Comparison of ENCODE assay signal across 17 cellular contexts in genomic region chr3:175312766-175313165, GRCh38.
DNase-seq lines count a peak whose midpoint lies in the region; ATAC-seq and FAIRE-seq lines count a peak whose summit lies in the region.
"Had no signal": no experiment of that assay in that cellular context is flagged by ENCODE, and none has a peak within 500 bp of the region (broad histone marks: within the 10 kb centered on the region; RNA-seq: fewer than 3 reads in every experiment).

No MANE protein-coding gene starts in this region.

- no peaks in the 10 kb centered on the region for H3K9me3 Mint-ChIP-seq in activated naive CD4-positive, alpha-beta T cell treated with anti-CD3 and anti-CD28 coated beads for 36 hours
- H3K9me3 Mint-ChIP-seq: CD8-positive, alpha-beta T cell; H9 had no signal

- no peaks in the 10 kb centered on the region for H3K79me1 ChIP-seq in neuronal stem cell (ENCODE audit: low read depth, low read length)

- H3K4me3 ChIP-seq in SK-N-MC (peak overlapping the region; percentile 65; the same call in 1 of the 2 replicates), neuronal stem cell (ENCODE audit: low read length in 2 of 2) (no peak overlapping the region)
- H3K4me3 ChIP-seq: A549, BLaER1, GM12878 had no signal

- no peaks in the 10 kb centered on the region for H3K27me3 ChIP-seq in neuronal stem cell (ENCODE audit: control insufficient read depth in 3 of 3, insufficient read depth in 3 of 3, low read depth in 1 of 3, low read length in 3 of 3)
- H3K27me3 ChIP-seq: BLaER1 had no signal

- H3K23ac ChIP-seq in neuronal stem cell (ENCODE audit: low read depth, low read length, poor library complexity) = no peak overlapping the region

- FAIRE-seq in endometrium (lab: Jason Lieb, UNC) = peak; percentile 23
- FAIRE-seq: A549, GM12878, H1 had no signal

- peaks cover 3% of the 10 kb centered on the region for H3K4me1 Mint-ChIP-seq in activated naive CD4-positive, alpha-beta T cell treated with anti-CD3 and anti-CD28 coated beads for 36 hours (ENCODE audit: low read depth)
- H3K4me1 Mint-ChIP-seq: H9 had no signal

- no peaks in the 10 kb centered on the region for H3K36me3 Mint-ChIP-seq in activated naive CD4-positive, alpha-beta T cell treated with anti-CD3 and anti-CD28 coated beads for 36 hours (ENCODE audit: low read depth)
- H3K36me3 Mint-ChIP-seq: CD8-positive, alpha-beta T cell had no signal

- H3K27ac Mint-ChIP-seq in activated naive CD4-positive, alpha-beta T cell treated with anti-CD3 and anti-CD28 coated beads for 36 hours = no peak overlapping the region
- H3K27ac Mint-ChIP-seq: CD8-positive, alpha-beta T cell; H9 had no signal

- H2BK15ac ChIP-seq in neuronal stem cell (ENCODE audit: low read length) = no peak overlapping the region

- peak; percentile 27 for DNase-seq in EH (ENCODE audit: low read depth)
- no peak for DNase-seq in SK-N-MC (ENCODE audit: low read depth, low spot score)
- DNase-seq in renal cortical epithelial cell (ENCODE audit: low read depth) = peak; percentile 11
- DNase-seq in activated T-cell treated with anti-CD3 and anti-CD28 coated beads, Interleukin-2, amount 50 U/mL, for 48 hours = no peak
- no peak for DNase-seq in activated naive CD4-positive, alpha-beta T cell treated with anti-CD3 and anti-CD28 coated beads for 36 hours
- DNase-seq in neuronal stem cell (ENCODE audit: low spot score) = no peak
- DNase-seq: Calu3; CD8-positive, alpha-beta T cell; DMS79 treated with DMSO at 0.1 percent for 48 hours; EL; H9 had no signal

- H3K27me3 Mint-ChIP-seq in activated naive CD4-positive, alpha-beta T cell treated with anti-CD3 and anti-CD28 coated beads for 36 hours (ENCODE audit: low read depth) = no peaks in the 10 kb centered on the region

- no peak overlapping the region for H2BK5ac ChIP-seq in neuronal stem cell (ENCODE audit: low read length)

- H4K91ac ChIP-seq in neuronal stem cell (ENCODE audit: low read depth, low read length, poor library complexity) = no peak overlapping the region

- no peaks in the 10 kb centered on the region for H3K36me3 ChIP-seq in SK-N-MC (ENCODE audit: insufficient read depth, low read length)
- no peaks in the 10 kb centered on the region for H3K36me3 ChIP-seq in neuronal stem cell (replicated peaks in 1 of 2; ENCODE audit: control insufficient read depth in 2 of 2, insufficient read depth in 2 of 2, low read length in 2 of 2)
- H3K36me3 ChIP-seq: BLaER1 had no signal

- no peak overlapping the region for H2BK12ac ChIP-seq in neuronal stem cell (ENCODE audit: low read length)

- intact Hi-C loops in activated naive CD4-positive, alpha-beta T cell treated with anti-CD3 and anti-CD28 coated beads for 36 hours (cut with micrococcal nuclease) = no loop called here

- H3K14ac ChIP-seq in neuronal stem cell (ENCODE audit: low read length) = no peak overlapping the region

- no peak for ATAC-seq in HG03139 (IDR thresholded peaks at IDR 0.05; ENCODE audit: unreplicated experiment)
- ATAC-seq: A549; CD8-positive, alpha-beta T cell; GM12878 had no signal

- WGBS in neuronal stem cell (ENCODE audit: extremely low coverage in 2 of 2, insufficient read length in 2 of 2, insufficient replicate concordance in 1 of 2), 2 donors = no CpG with 5 or more reads among the region's 3 CpGs

- no peak overlapping the region for H4K8ac ChIP-seq in neuronal stem cell (ENCODE audit: low read depth, low read length)

- H3K4me2 ChIP-seq in neuronal stem cell (ENCODE audit: insufficient read depth, low read length, poor library complexity, severe bottlenecking) = no peak overlapping the region
- H3K4me2 ChIP-seq: A549, BLaER1 had no signal

- H3K27ac ChIP-seq in SK-N-MC (peak overlapping the region; percentile 98), neuronal stem cell (replicated peaks; ENCODE audit: low read length) (no peak overlapping the region)
- H3K27ac ChIP-seq: A549, BLaER1 had no signal

- no peak overlapping the region for H3K4me3 Mint-ChIP-seq in activated naive CD4-positive, alpha-beta T cell treated with anti-CD3 and anti-CD28 coated beads for 36 hours
- H3K4me3 Mint-ChIP-seq: CD8-positive, alpha-beta T cell; H9 had no signal

- H2BK120ac ChIP-seq in neuronal stem cell (ENCODE audit: low read depth, low read length) = no peak overlapping the region

- no peaks in the 10 kb centered on the region for H3K4me1 ChIP-seq in neuronal stem cell (ENCODE audit: control insufficient read depth in 2 of 2, insufficient read depth in 1 of 2, low read depth in 1 of 2, low read length in 2 of 2)
- H3K4me1 ChIP-seq: BLaER1 had no signal

- H2AK5ac ChIP-seq in neuronal stem cell (ENCODE audit: low read depth, low read length) = no peak overlapping the region

- H3K4ac ChIP-seq in neuronal stem cell (ENCODE audit: low read length) = no peak overlapping the region

- H3K9ac ChIP-seq in SK-N-MC (ENCODE audit: insufficient read length) = peak overlapping the region; percentile 60
- no peak overlapping the region for H3K9ac ChIP-seq in neuronal stem cell (ENCODE audit: low read depth, low read length, poor library complexity)
- H3K9ac ChIP-seq: BLaER1 had no signal

- no peak overlapping the region for H2AFZ ChIP-seq in neuronal stem cell (ENCODE audit: low read length)

- CTCF ChIA-PET in activated naive CD4-positive, alpha-beta T cell treated with anti-CD3 and anti-CD28 coated beads for 36 hours (lab: Charles Lee) = no interaction called here

- H3K18ac ChIP-seq in neuronal stem cell (ENCODE audit: low read length) = no peak overlapping the region

- H3K9me3 ChIP-seq in SK-N-MC (ENCODE audit: low read depth, low read length) = no peaks in the 10 kb centered on the region
- no peaks in the 10 kb centered on the region for H3K9me3 ChIP-seq in neuronal stem cell (replicated peaks in 1 of 2; ENCODE audit: control insufficient read depth in 2 of 2, insufficient read depth in 1 of 2, low read depth in 1 of 2, low read length in 2 of 2)
- H3K9me3 ChIP-seq: A549, BLaER1 had no signal

Comparison
In these comparisons a context has a peak if more than half of its experiments do, and no peak if none do; other contexts are left out.
1. DNase-seq: peak in EH (single experiment) and renal cortical epithelial cell (single experiment); none in SK-N-MC (single experiment), activated T-cell treated with anti-CD3 and anti-CD28 coated beads, Interleukin-2, amount 50 U/mL, for 48 hours (0 of 2), activated naive CD4-positive, alpha-beta T cell treated with anti-CD3 and anti-CD28 coated beads for 36 hours (single experiment) and neuronal stem cell (single experiment).